Comparison of ENCODE assay signal across 9 cellular contexts in the genomic region with DNA sequence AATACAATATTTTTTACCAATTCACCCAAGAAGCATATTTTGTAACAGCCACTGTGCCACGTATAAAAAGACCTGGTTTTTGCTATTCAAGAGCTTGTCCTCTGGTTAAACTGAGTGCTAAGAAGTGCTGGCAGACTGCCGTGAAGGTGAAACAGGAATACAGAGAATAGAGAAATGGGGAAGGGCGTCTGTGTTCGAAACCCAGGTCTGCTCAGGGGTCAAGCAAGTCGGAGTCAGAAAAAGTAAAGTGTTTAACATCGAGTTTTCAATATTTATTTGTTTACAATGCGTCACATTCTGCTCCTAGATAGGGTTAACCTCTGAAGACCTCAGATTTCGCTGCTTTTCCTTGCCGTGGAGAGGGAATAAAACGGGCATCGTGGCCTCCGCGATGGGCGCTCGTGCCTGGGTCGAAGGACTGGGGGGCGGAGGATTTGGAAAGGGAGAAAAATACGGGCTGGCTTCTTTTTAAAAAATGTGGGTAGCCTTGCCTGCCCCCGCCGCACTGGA. TPM values are rescaled to one million over a fixed set of nuclear protein-coding genes. Genes with fewer than 3 reads are reported as not detected.
A peak's percentile ranks its signal among the peaks of the same experiment; 100 is the strongest.
DNase-seq lines count a peak whose midpoint lies in the region; ATAC-seq and TF ChIP-seq lines count a peak whose summit lies in the region.
"Had no signal": no experiment of that assay in that cellular context is flagged by ENCODE, and none has a peak within 500 bp of the region (broad histone marks: within the 10 kb centered on the region; RNA-seq: fewer than 3 reads in every experiment).

No MANE protein-coding gene starts in this region.

- no peaks in the 10 kb centered on the region for H3K36me3 ChIP-seq in thyroid gland

- peaks cover 2 to 5% of the 10 kb centered on the region in 2 donors for H3K36me3 Mint-ChIP-seq in activated T-cell treated with anti-CD3 and anti-CD28 coated beads, Interleukin-2, amount 50 U/mL, for 72 hours (ENCODE audit: insufficient read depth in 2 of 2)
- H3K36me3 Mint-ChIP-seq in activated naive CD8-positive, alpha-beta T cell: no peaks in the 10 kb centered on the region

- TF ChIP-seq CTCF in lower leg skin (IDR thresholded peaks at IDR 0.05) (no peak), thyroid gland (IDR thresholded peaks at IDR 0.05) (no peak)

- peaks cover 46% of the 10 kb centered on the region for H3K27me3 Mint-ChIP-seq in activated T-cell treated with anti-CD3 and anti-CD28 coated beads, Interleukin-2, amount 50 U/mL, for 72 hours (ENCODE audit: low read depth)
- peaks cover 4% of the 10 kb centered on the region for H3K27me3 Mint-ChIP-seq in activated naive CD8-positive, alpha-beta T cell

- no peaks in the 10 kb centered on the region for H3K27me3 ChIP-seq in thyroid gland

- no peak for DNase-seq in activated T-cell treated with anti-CD3 and anti-CD28 coated beads, Interleukin-2, amount 50 U/mL, for 72 hours
- DNase-seq in activated T-cell treated with anti-CD3 and anti-CD28 coated beads, Interleukin-2, amount 50 U/mL, for 48 hours: no peak
- no peak for DNase-seq in lower leg skin (ENCODE audit: low spot score in 2 of 2)
- peak; percentile 53 to 56 for DNase-seq in thyroid gland
- DNase-seq in activated effector memory CD4-positive, alpha-beta T cell treated with anti-CD3 and anti-CD28 coated beads, Interleukin-2, amount 50 U/mL, for 16 hours: no peak
- DNase-seq in SK-N-DZ (ENCODE audit: low spot score): no peak
- no peak for DNase-seq in stimulated activated CD4-positive, alpha-beta T cell treated with anti-CD3 and anti-CD28 coated beads, Interleukin-15, amount 100 ng/mL, for 24 hours
- DNase-seq: NCI-H446 had no signal

- 13 to 16% methylated on average over 20 of the region's 20 CpGs for WGBS in lower leg skin, 2 donors
- 11 to 20% methylated on average over 20 of the region's 20 CpGs for WGBS in thyroid gland, 2 donors

- TF ChIP-seq POLR2A in lower leg skin (IDR thresholded peaks at IDR 0.05) (no peak), thyroid gland (IDR thresholded peaks at IDR 0.05) (no peak)

- peak overlapping the region; percentile 71 to 79 for H3K4me3 Mint-ChIP-seq in activated T-cell treated with anti-CD3 and anti-CD28 coated beads, Interleukin-2, amount 50 U/mL, for 72 hours
- peak overlapping the region; percentile 89 for H3K4me3 Mint-ChIP-seq in activated naive CD8-positive, alpha-beta T cell

- peaks cover 3 to 6% of the 10 kb centered on the region in 2 donors for H3K9me3 Mint-ChIP-seq in activated T-cell treated with anti-CD3 and anti-CD28 coated beads, Interleukin-2, amount 50 U/mL, for 72 hours
- H3K9me3 Mint-ChIP-seq in activated naive CD8-positive, alpha-beta T cell (ENCODE audit: low read depth): peaks cover 3% of the 10 kb centered on the region

- peaks cover 36% of the 10 kb centered on the region for H3K4me1 Mint-ChIP-seq in activated T-cell treated with anti-CD3 and anti-CD28 coated beads, Interleukin-2, amount 50 U/mL, for 72 hours (ENCODE audit: low read depth)
- peaks cover 56% of the 10 kb centered on the region for H3K4me1 Mint-ChIP-seq in activated naive CD8-positive, alpha-beta T cell (ENCODE audit: low read depth)

- intact Hi-C loops in lower leg skin (cut with DNase I; ENCODE audit: low total_unique reads): no loop called here
- intact Hi-C loops in thyroid gland (cut with DNase I): no loop called here

- H3K27ac Mint-ChIP-seq in activated T-cell treated with anti-CD3 and anti-CD28 coated beads, Interleukin-2, amount 50 U/mL, for 72 hours: peak overlapping the region; percentile 2
- peak overlapping the region; percentile 14 for H3K27ac Mint-ChIP-seq in activated naive CD8-positive, alpha-beta T cell

- no peak for ATAC-seq in activated T-cell treated with anti-CD3 and anti-CD28 coated beads, Interleukin-2, amount 50 U/mL, for 72 hours (replicated peaks in 1 of 2)

- H3K27ac ChIP-seq in thyroid gland: no peak overlapping the region

- H3K4me3 ChIP-seq in lower leg skin (ENCODE audit: low read depth, poor library complexity, severe bottlenecking) (peak overlapping the region; percentile 10), thyroid gland (replicated peaks in 1 of 3) (peak overlapping the region; percentile 4 to 51 (median 30))

- no peaks in the 10 kb centered on the region for H3K9me3 ChIP-seq in thyroid gland

- peaks cover 4 to 5% of the 10 kb centered on the region in 2 donors for H3K4me1 ChIP-seq in thyroid gland

RNA-seq across cellular contexts. Expression of a gene that starts 1.2 kb away (rescaled TPM):
- total RNA-seq in activated T-cell treated with anti-CD3 and anti-CD28 coated beads, Interleukin-2, amount 50 U/mL, for 72 hours: 1 to 10 TPM; 2.5 to 3.8 TPM
- total RNA-seq in lower leg skin (10 to 100 TPM in 2 of 4 donors, 1 to 10 TPM in 2; 1.4 to 15.3 (median 6.3) TPM), thyroid gland (10 to 100 TPM in 2 of 4 donors, 1 to 10 TPM in 2; 4.2 to 14.2 (median 9.2) TPM)
- polyA plus RNA-seq in SK-N-DZ (2014; cell fraction: cytosol; rRNA removed): not detected in 2 replicates
- polyA plus RNA-seq in SK-N-DZ (2014; cell fraction: nucleus; rRNA removed): 0.53 TPM in 1 of 2 replicates, not detected in the other

Comparison
In these comparisons a context has a peak if more than half of its experiments do, and no peak if none do; other contexts are left out.
1. DNase-seq: peak in thyroid gland (2 of 2); none in activated T-cell treated with anti-CD3 and anti-CD28 coated beads, Interleukin-2, amount 50 U/mL, for 72 hours (0 of 2), activated T-cell treated with anti-CD3 and anti-CD28 coated beads, Interleukin-2, amount 50 U/mL, for 48 hours (0 of 2), lower leg skin (0 of 2), activated effector memory CD4-positive, alpha-beta T cell treated with anti-CD3 and anti-CD28 coated beads, Interleukin-2, amount 50 U/mL, for 16 hours (single experiment), SK-N-DZ (single experiment) and stimulated activated CD4-positive, alpha-beta T cell treated with anti-CD3 and anti-CD28 coated beads, Interleukin-15, amount 100 ng/mL, for 24 hours (single experiment).